Comparison of ENCODE assay signal across 27 cellular contexts in genomic region chr4:131113704-131114103, GRCh38.
"Had no signal": no experiment of that assay in that cellular context is flagged by ENCODE, and none has a peak within 500 bp of the region (broad histone marks: within the 10 kb centered on the region; RNA-seq: fewer than 3 reads in every experiment).

No MANE protein-coding gene starts in this region.

- H3K27me3 ChIP-seq: stomach, suprapubic skin, testis, thyroid gland, tibial artery, tibial nerve, transverse colon, upper lobe of left lung, upper lobe of right lung, uterus, vagina had no signal

- H3K36me3 ChIP-seq: stomach, suprapubic skin, thoracic aorta, thyroid gland, tibial artery, tibial nerve, transverse colon, upper lobe of left lung, upper lobe of right lung, uterus, vagina had no signal

- H3K9me3 ChIP-seq: stomach, suprapubic skin, testis, thoracic aorta, thyroid gland, tibial artery, tibial nerve, transverse colon, upper lobe of left lung, upper lobe of right lung, uterus, vagina had no signal

- H3K4me1 ChIP-seq: stomach, suprapubic skin, testis, thyroid gland, tibial artery, tibial nerve, transverse colon, upper lobe of left lung, upper lobe of right lung, uterus, vagina had no signal

- ATAC-seq: stimulated activated effector memory CD8-positive, alpha-beta T cell treated with anti-CD3 and anti-CD28 coated beads, Interleukin-12 subunit alpha, Interleukin-12 subunit beta, amount 100 ng/mL, for 72 hours; stimulated activated memory B cell treated with anti-CD40 and anti-IgM and Interleukin-4, amounts not matched to agents 10 μg/mL and 1 μg/mL and 100 μg/mL, for 72 hours; stimulated activated naive B cell treated with anti-CD40 and anti-IgM and Interleukin-4, amounts not matched to agents 10 μg/mL and 1 μg/mL and 100 μg/mL, for 72 hours; stimulated activated naive CD8-positive, alpha-beta T cell treated with anti-CD3 and anti-CD28 coated beads, Interleukin-15, amount 100 ng/mL, for 72 hours; stimulated activated naive CD8-positive, alpha-beta T cell treated with anti-CD3 and anti-CD28 coated beads, Interleukin-15, Interleukin-2, amounts not matched to agents 100 U/mL and 50 U/mL, for 24 hours; upper lobe of right lung had no signal

- FAIRE-seq: urothelium cell line had no signal

- H3K4me3 ChIP-seq: stomach, suprapubic skin, testis, thoracic aorta, thyroid gland, tibial artery, tibial nerve, transverse colon, upper lobe of left lung, upper lobe of right lung, uterus, vagina had no signal

- H3K27ac ChIP-seq: stomach, suprapubic skin, testis, thoracic aorta, thyroid gland, tibial artery, tibial nerve, transverse colon, upper lobe of left lung, upper lobe of right lung, uterus, vagina had no signal

- DNase-seq: stimulated activated CD4-positive, alpha-beta T cell treated with anti-CD3 and anti-CD28 coated beads, Interleukin-2, amount 100 ng/mL, for 48 hours; stimulated activated CD4-positive, alpha-beta T cell treated with anti-CD3 and anti-CD28 coated beads, Interleukin-4, amount 100 ng/mL, for 1 hour; stimulated activated CD4-positive, alpha-beta T cell treated with anti-CD3 and anti-CD28 coated beads, Interleukin-4, amount 100 ng/mL, for 24 hours; stimulated activated CD4-positive, alpha-beta T cell treated with anti-CD3 and anti-CD28 coated beads, Interleukin-4, amount 100 ng/mL, for 4 hours; stimulated activated CD8-positive, alpha-beta memory T cell treated with anti-CD3 and anti-CD28 coated beads, Interleukin-4, amount 100 ng/mL, for 48 hours; stimulated activated naive B cell treated with anti-CD40 and anti-IgM and Interleukin-4, amounts not matched to agents 10 μg/mL and 1 μg/mL and 100 μg/mL, for 72 hours; stimulated activated naive CD4-positive, alpha-beta T cell; stimulated activated naive CD4-positive, alpha-beta T cell treated with Interleukin-2 at 50 U/mL for 16 hours; stimulated activated naive CD8-positive, alpha-beta T cell treated with anti-CD3 and anti-CD28 coated beads, Interleukin-15, amount 100 ng/mL, for 72 hours; stimulated activated naive CD8-positive, alpha-beta T cell treated with anti-CD3 and anti-CD28 coated beads, Interleukin-15, Interleukin-2, amounts not matched to agents 100 U/mL and 50 U/mL, for 24 hours; stomach; substantia nigra; testis; thyroid gland; tibial artery; transverse colon; trophoblast cell; upper lobe of left lung; upper lobe of right lung; uterus had no signal
